ENCODE assay signal across 13 cellular contexts in genomic region chr6:109816452-109817374, GRCh38.
DNase-seq lines count a peak whose midpoint lies in the region; ATAC-seq and TF ChIP-seq lines count a peak whose summit lies in the region.
"Had no signal": no experiment of that assay in that cellular context is flagged by ENCODE, and none has a peak within 500 bp of the region (broad histone marks: within the 10 kb centered on the region; RNA-seq: fewer than 3 reads in every experiment).

No MANE protein-coding gene starts in this region.

- ATAC-seq in HG02642 (IDR thresholded peaks at IDR 0.05; ENCODE audit: poor library complexity, unreplicated experiment) = no peak

- TF ChIP-seq CTCF in C4-2B (conservative IDR thresholded peaks at IDR 0.05) (no peak), foreskin fibroblast (IDR thresholded peaks at IDR 0.05; ENCODE audit: low read depth, low read length) (no peak), breast epithelium (IDR thresholded peaks at IDR 0.05) (no peak)

- DNase-seq in NCI-H1436 (lab: John Stamatoyannopoulos, UW) (peak; percentile 82), NCI-H345 (lab: John Stamatoyannopoulos, UW) (peak; percentile 99), dermis blood vessel endothelial cell (peak; percentile 49), foreskin fibroblast (no peak), breast epithelium (ENCODE audit: low spot score in 2 of 2) (no peak), NCI-H1048 (lab: John Stamatoyannopoulos, UW) (no peak)
- DNase-seq: activated CD4-positive, alpha-beta memory T cell treated with anti-CD3 and anti-CD28 coated beads for 36 hours; Calu3; T-helper 9 cell; tibial artery had no signal

- no peaks in the 10 kb centered on the region for H3K27me3 ChIP-seq in breast epithelium
- H3K27me3 ChIP-seq: ovary, tibial artery had no signal

- TF ChIP-seq POLR2A in breast epithelium (IDR thresholded peaks at IDR 0.05) = no peak

- H3K4me3 ChIP-seq in foreskin fibroblast (ENCODE audit: low read depth in 1 of 2, low read length in 2 of 2) (no peak overlapping the region), breast epithelium (no peak overlapping the region)
- H3K4me3 ChIP-seq: ovary, tibial artery had no signal

- intact Hi-C loops in breast epithelium (cut with DNase I; ENCODE audit: low total_unique reads) = loop anchor here (2.0 kb wide), 1 partner anchor 68 kb away; no protein-coding TSS in a partner anchor

- no peaks in the 10 kb centered on the region for H3K36me3 ChIP-seq in breast epithelium
- H3K36me3 ChIP-seq: ovary had no signal

- 0 out of 2 replicates have a peak overlapping the region, but pooled peaks have one; percentile 19 for H3K27ac ChIP-seq in C4-2B
- no peak overlapping the region for H3K27ac ChIP-seq in breast epithelium
- H3K27ac ChIP-seq: ovary, tibial artery had no signal

- H3K9me3 ChIP-seq in breast epithelium = no peaks in the 10 kb centered on the region
- H3K9me3 ChIP-seq: ovary, tibial artery had no signal

- no peaks in the 10 kb centered on the region for H3K4me1 ChIP-seq in breast epithelium
- H3K4me1 ChIP-seq: tibial artery had no signal

Comparison
In these comparisons a context has a peak if more than half of its experiments do, and no peak if none do; other contexts are left out.
1. DNase-seq: peak in NCI-H1436 (single experiment), NCI-H345 (single experiment) and dermis blood vessel endothelial cell (single experiment); none in foreskin fibroblast (0 of 2), breast epithelium (0 of 2) and NCI-H1048 (single experiment).